ENCODE assay signal across 8 cellular contexts in the genomic region with DNA sequence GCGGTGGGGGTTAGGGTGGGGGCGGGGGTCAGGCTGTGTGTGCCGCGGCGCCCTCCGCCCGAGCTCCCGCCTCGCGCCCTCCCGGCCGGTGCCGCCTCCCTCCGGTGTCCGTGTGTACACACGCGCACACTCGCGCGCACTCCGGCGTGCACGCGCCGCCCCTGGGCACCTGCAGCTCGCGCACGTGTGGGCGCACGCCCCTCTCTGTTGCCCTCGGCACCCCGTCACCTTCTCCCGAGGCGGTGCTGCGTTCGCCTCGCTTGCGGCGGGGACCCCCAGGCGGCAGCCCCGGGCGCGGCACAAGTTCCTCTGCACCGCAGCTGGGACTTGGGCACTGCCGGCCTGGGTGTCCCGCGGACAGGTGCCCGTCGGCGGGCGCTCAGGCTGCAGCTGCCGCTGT. TPM values are rescaled to one million over a fixed set of nuclear protein-coding genes. Genes with fewer than 3 reads are reported as not detected.
DNase-seq lines count a peak whose midpoint lies in the region; ATAC-seq and TF ChIP-seq lines count a peak whose summit lies in the region.

No MANE protein-coding gene starts in this region.

- H3K4me2 ChIP-seq in parathyroid adenoma (ENCODE audit: low read length), result peak overlapping the region; percentile 71

- H3K27me3 ChIP-seq in HUES64 (ENCODE audit: insufficient read depth, low read length) (peaks cover 17% of the 10 kb centered on the region), heart right ventricle (peaks cover 0 to 18% (median 6%) of the 10 kb centered on the region in 7 donors), parathyroid adenoma (ENCODE audit: control insufficient read depth, insufficient read depth, low read length) (no peaks in the 10 kb centered on the region)

- H3K27me3 Mint-ChIP-seq in WTC11 (ENCODE audit: low read depth), result peaks cover 17% of the 10 kb centered on the region
- H3K27me3 Mint-ChIP-seq in T-helper 17 cell, result peaks cover 8% of the 10 kb centered on the region

- intact Hi-C loops in heart right ventricle (cut with DNase I), result loop anchor here in 1 of 10 donors (10.0 kb wide), 1 partner anchor 59 kb away; no protein-coding TSS in a partner anchor

- WGBS in HUES64, result under 1% methylated on average over 52 of the region's 52 CpGs
- WGBS in heart right ventricle, 2 donors, result 0% methylated on average over 42 to 51 of the region's 52 CpGs

- CTCF ChIA-PET in WTC11 (lab: Charles Lee), result interaction anchor here (0.8 to 3.2 kb wide), 6 partner anchors 29 to 224 kb away, joined by 3 to 22 read pairs (median 6); no protein-coding TSS in a partner anchor

- H3K9me3 ChIP-seq in HUES64 (ENCODE audit: insufficient read depth, low read depth, low read length) (no peaks in the 10 kb centered on the region), heart right ventricle (peaks cover 0 to 38% (median 13%) of the 10 kb centered on the region in 11 donors), parathyroid adenoma (ENCODE audit: control insufficient read depth, low read length) (peaks cover 4% of the 10 kb centered on the region), T-helper 17 cell (ENCODE audit: control insufficient read depth, low read length, poor library complexity, severe bottlenecking) (no peaks in the 10 kb centered on the region)

- H3K36me3 ChIP-seq in HUES64 (ENCODE audit: insufficient read depth, low read length) (no peaks in the 10 kb centered on the region), heart right ventricle (no peaks in the 10 kb centered on the region), parathyroid adenoma (ENCODE audit: control insufficient read depth, insufficient read depth, low read length) (no peaks in the 10 kb centered on the region)

- H3K9me3 Mint-ChIP-seq in WTC11, result peaks cover 10% of the 10 kb centered on the region

- H3K4me1 Mint-ChIP-seq in WTC11 (peaks cover 13% of the 10 kb centered on the region), T-helper 17 cell (no peaks in the 10 kb centered on the region)

- TF ChIP-seq CTCF in AG10803 (conservative IDR thresholded peaks at IDR 0.05; ENCODE audit: low read length) (no peak), WTC11 (IDR thresholded peaks at IDR 0.05) (no peak), heart right ventricle (IDR thresholded peaks at IDR 0.05) (no peak), parathyroid adenoma (IDR thresholded peaks at IDR 0.05) (no peak)

- H3K4me3 ChIP-seq in AG10803 (ENCODE audit: low read length) (peak overlapping the region; percentile 78), HUES64 (ENCODE audit: low read length) (peak overlapping the region; percentile 76), heart right ventricle (peak overlapping the region; percentile 8 to 66 (median 64)), parathyroid adenoma (ENCODE audit: low read depth, low read length) (peak overlapping the region; percentile 55)

- no peaks in the 10 kb centered on the region for H3K79me2 ChIP-seq in parathyroid adenoma

- peak overlapping the region; percentile 90 for H2AFZ ChIP-seq in parathyroid adenoma

- no peak for DNase-seq in AG10803 (ENCODE audit: low read depth)
- peak; percentile 56 for DNase-seq in WTC11 (ENCODE audit: low spot score)
- peak; percentile 3 to 24 for DNase-seq in heart right ventricle
- DNase-seq in T-helper 17 cell, result no peak
- no peak for DNase-seq in RPMI8226
- DNase-seq in HCEC 1CT, result no peak

- H3K4me1 ChIP-seq in HUES64 (ENCODE audit: insufficient read depth, low read length) (peaks cover 4% of the 10 kb centered on the region; the same call in 1 of the 2 replicates), heart right ventricle (peaks cover 0 to 10% (median 0%) of the 10 kb centered on the region in 9 donors), parathyroid adenoma (no peaks in the 10 kb centered on the region)

- H3K4me3 Mint-ChIP-seq in WTC11 (peak overlapping the region; percentile 90), T-helper 17 cell (no peak overlapping the region)

- H3K9ac ChIP-seq in HUES64 (ENCODE audit: low read depth, low read length) (peak overlapping the region; percentile 15; the same call in 1 of the 2 replicates), parathyroid adenoma (no peak overlapping the region)

- H3K27ac Mint-ChIP-seq in WTC11, result no peak overlapping the region
- no peak overlapping the region for H3K27ac Mint-ChIP-seq in T-helper 17 cell

- POLR2A ChIA-PET in WTC11 (lab: Charles Lee), result no interaction called here

- ATAC-seq in WTC11 (peak; percentile 8), heart right ventricle (peak; percentile 36 to 84 (median 54)), T-helper 17 cell (no peak)

- no peak overlapping the region for H3K27ac ChIP-seq in HUES64 (ENCODE audit: low read depth, low read length)
- H3K27ac ChIP-seq in heart right ventricle, result peak overlapping the region in 2 of 10 donors; percentile 22 to 50
- H3K27ac ChIP-seq in parathyroid adenoma, result peak overlapping the region; percentile 36

- H3K36me3 Mint-ChIP-seq in WTC11 (no peaks in the 10 kb centered on the region), T-helper 17 cell (ENCODE audit: low read depth) (no peaks in the 10 kb centered on the region)

TF ChIP-seq in WTC11, 78 proteins besides CTCF, POLR2A, EP300 and RAD21:
- TF ChIP-seq, protein P1, sequence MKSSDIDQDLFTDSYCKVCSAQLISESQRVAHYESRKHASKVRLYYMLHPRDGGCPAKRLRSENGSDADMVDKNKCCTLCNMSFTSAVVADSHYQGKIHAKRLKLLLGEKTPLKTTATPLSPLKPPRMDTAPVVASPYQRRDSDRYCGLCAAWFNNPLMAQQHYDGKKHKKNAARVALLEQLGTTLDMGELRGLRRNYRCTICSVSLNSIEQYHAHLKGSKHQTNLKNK (CRISPR knock-in tag; IDR thresholded peaks at IDR 0.05), result no peak
- TF ChIP-seq SMAD3 (CRISPR knock-in tag; IDR thresholded peaks at IDR 0.05; ENCODE audit: borderline replicate concordance) (no peak), TP53 (CRISPR knock-in tag; IDR thresholded peaks at IDR 0.05) (0 out of 2 replicates have a peak, but pooled peaks have one; percentile 28), ZNF423 (CRISPR knock-in tag; IDR thresholded peaks at IDR 0.05) (peak; percentile 55), SOX15 (CRISPR knock-in tag; IDR thresholded peaks at IDR 0.05) (no peak), ZNF317 (CRISPR knock-in tag; IDR thresholded peaks at IDR 0.05; ENCODE audit: borderline replicate concordance, low read depth) (no peak), FOXP1 (CRISPR knock-in tag; IDR thresholded peaks at IDR 0.05; ENCODE audit: borderline replicate concordance) (0 out of 2 replicates have a peak, but pooled peaks have one; percentile 2), RELA (CRISPR knock-in tag; IDR thresholded peaks at IDR 0.05; ENCODE audit: borderline replicate concordance) (0 out of 2 replicates have a peak, but pooled peaks have one; percentile 38)
- TF ChIP-seq, protein P2, sequence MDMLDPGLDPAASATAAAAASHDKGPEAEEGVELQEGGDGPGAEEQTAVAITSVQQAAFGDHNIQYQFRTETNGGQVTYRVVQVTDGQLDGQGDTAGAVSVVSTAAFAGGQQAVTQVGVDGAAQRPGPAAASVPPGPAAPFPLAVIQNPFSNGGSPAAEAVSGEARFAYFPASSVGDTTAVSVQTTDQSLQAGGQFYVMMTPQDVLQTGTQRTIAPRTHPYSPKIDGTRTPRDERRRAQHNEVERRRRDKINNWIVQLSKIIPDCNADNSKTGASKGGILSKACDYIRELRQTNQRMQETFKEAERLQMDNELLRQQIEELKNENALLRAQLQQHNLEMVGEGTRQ (CRISPR knock-in tag; IDR thresholded peaks at IDR 0.05), result 0 out of 2 replicates have a peak, but pooled peaks have one; percentile 6
- TF ChIP-seq, protein P3, sequence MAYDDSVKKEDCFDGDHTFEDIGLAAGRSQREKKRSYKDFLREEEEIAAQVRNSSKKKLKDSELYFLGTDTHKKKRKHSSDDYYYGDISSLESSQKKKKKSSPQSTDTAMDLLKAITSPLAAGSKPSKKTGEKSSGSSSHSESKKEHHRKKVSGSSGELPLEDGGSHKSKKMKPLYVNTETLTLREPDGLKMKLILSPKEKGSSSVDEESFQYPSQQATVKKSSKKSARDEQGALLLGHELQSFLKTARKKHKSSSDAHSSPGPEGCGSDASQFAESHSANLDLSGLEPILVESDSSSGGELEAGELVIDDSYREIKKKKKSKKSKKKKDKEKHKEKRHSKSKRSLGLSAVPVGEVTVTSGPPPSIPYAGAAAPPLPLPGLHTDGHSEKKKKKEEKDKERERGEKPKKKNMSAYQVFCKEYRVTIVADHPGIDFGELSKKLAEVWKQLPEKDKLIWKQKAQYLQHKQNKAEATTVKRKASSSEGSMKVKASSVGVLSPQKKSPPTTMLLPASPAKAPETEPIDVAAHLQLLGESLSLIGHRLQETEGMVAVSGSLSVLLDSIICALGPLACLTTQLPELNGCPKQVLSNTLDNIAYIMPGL (CRISPR knock-in tag; IDR thresholded peaks at IDR 0.05), result peak; percentile 58; the same call in 1 of the 2 replicates
- TF ChIP-seq, protein P4, sequence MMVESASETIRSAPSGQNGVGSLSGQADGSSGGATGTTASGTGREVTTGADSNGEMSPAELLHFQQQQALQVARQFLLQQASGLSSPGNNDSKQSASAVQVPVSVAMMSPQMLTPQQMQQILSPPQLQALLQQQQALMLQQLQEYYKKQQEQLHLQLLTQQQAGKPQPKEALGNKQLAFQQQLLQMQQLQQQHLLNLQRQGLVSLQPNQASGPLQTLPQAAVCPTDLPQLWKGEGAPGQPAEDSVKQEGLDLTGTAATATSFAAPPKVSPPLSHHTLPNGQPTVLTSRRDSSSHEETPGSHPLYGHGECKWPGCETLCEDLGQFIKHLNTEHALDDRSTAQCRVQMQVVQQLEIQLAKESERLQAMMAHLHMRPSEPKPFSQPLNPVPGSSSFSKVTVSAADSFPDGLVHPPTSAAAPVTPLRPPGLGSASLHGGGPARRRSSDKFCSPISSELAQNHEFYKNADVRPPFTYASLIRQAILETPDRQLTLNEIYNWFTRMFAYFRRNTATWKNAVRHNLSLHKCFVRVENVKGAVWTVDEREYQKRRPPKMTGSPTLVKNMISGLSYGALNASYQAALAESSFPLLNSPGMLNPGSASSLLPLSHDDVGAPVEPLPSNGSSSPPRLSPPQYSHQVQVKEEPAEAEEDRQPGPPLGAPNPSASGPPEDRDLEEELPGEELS (CRISPR knock-in tag; IDR thresholded peaks at IDR 0.05), result no peak

RNA-seq across cellular contexts. Expression of a gene that starts 0.5 kb away (rescaled TPM):
- 1.0 TPM for polyA plus RNA-seq in HUES64 (2013, experiment 1 of 2)
- 2.2 TPM for polyA plus RNA-seq in HUES64 (2013, experiment 2 of 2)
- 3.0 to 4.1 TPM (median 3.5 TPM) in 3 replicates for total RNA-seq in WTC11 (2021)
- 1 to 10 TPM; 2.6 to 6.4 (median 4.5) TPM for total RNA-seq in heart right ventricle
- polyA plus RNA-seq in heart right ventricle, result 1 to 10 TPM in 1 of 2 donors, under 1 TPM in 1; 0.28 to 1.5 TPM
- under 1 TPM in 1 of 2 donors, not detected in 1; 0.85 TPM for total RNA-seq in T-helper 17 cell

RNA-seq across cellular contexts. Expression of a gene that starts 5.4 kb away (rescaled TPM):
- not detected for polyA plus RNA-seq in HUES64 (2013, experiment 1 of 2)
- polyA plus RNA-seq in HUES64 (2013, experiment 2 of 2), result 0.44 TPM
- total RNA-seq in WTC11 (2021) (0.37 TPM in 1 of 3 replicates, not detected in the others), heart right ventricle (1 to 10 TPM in 4 of 10 donors, under 1 TPM in 5, not detected in 1; 0.46 to 3.8 (median 0.94) TPM), T-helper 17 cell (not detected)
- polyA plus RNA-seq in heart right ventricle, result 1 to 10 TPM in 1 of 2 donors, under 1 TPM in 1; 0.95 to 5.8 TPM

Comparison
In these comparisons a context has a peak if more than half of its experiments do, and no peak if none do; other contexts are left out.
1. DNase-seq: peak in WTC11 (single experiment) and heart right ventricle (2 of 2); none in AG10803 (single experiment), T-helper 17 cell (0 of 3), RPMI8226 (single experiment) and HCEC 1CT (single experiment).
2. Peak in every context shown above with its lines, with median percentiles within 50 percentile points of each other: H3K4me3 ChIP-seq.